In the genomic region with DNA sequence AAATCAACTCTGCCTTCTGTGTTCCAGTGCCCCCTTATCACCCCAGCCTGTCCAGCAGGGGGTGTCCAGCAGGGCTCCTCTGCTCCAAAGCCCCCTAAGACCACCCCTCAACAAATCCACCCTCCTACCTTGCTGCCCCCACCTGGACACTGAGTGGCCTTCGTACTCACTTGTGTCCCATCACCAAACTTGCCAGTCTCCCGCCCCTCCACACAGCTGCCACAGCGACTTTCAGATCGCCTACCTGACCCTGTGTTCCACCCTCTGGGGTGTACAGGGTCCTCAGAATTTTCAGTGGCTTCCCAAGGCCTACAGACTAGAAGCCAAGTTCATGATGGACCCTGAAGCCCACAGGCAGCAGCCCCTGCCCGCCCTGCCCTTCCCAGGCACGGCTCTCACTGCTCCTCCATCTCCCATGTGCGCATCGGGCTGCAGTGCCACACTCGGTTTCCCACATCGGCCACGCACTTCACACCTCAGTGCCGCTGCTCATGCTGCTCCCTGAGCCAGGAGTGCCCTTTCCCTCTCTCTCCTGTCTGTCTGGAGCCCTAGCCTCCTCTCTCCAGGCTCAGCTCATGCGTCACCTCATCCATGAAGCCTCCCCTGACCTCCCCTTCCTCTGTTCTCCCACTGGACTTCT, we compare ENCODE assay signal across 32 cellular contexts. TPM values are rescaled to one million over a fixed set of nuclear protein-coding genes. Genes with fewer than 3 reads are reported as not detected.
"Had no signal": no experiment of that assay in that cellular context is flagged by ENCODE, and none has a peak within 500 bp of the region (broad histone marks: within the 10 kb centered on the region; RNA-seq: fewer than 3 reads in every experiment).

No MANE protein-coding gene starts in this region.

- H3K27me3 ChIP-seq: right atrium auricular region had no signal

- H3K9me3 Mint-ChIP-seq: dendritic cell treated with granulocyte-macrophage colony-stimulating factor and Interleukin-4, amounts not matched to agents 40 ng/mL and 50 ng/mL, for 4 days; endodermal cell; natural killer cell; stimulated activated naive CD8-positive, alpha-beta T cell treated with anti-CD3 and anti-CD28 coated beads, Interleukin-15, amount 100 ng/mL, for 72 hours had no signal

- H3K4me1 Mint-ChIP-seq: natural killer cell had no signal

- H3K27ac Mint-ChIP-seq: dendritic cell treated with granulocyte-macrophage colony-stimulating factor and Interleukin-4, amounts not matched to agents 40 ng/mL and 50 ng/mL, for 4 days; endodermal cell; natural killer cell; stimulated activated naive CD8-positive, alpha-beta T cell treated with anti-CD3 and anti-CD28 coated beads, Interleukin-15, amount 100 ng/mL, for 72 hours had no signal

- H3K4me3 ChIP-seq: colonic mucosa, esophagus muscularis mucosa, heart right ventricle, lower lobe of right lung, prostate gland, right atrium auricular region, smooth muscle cell, suprapubic skin, transverse colon, upper lobe of right lung, uterus had no signal

- H3K27ac ChIP-seq: colonic mucosa, esophagus muscularis mucosa, heart right ventricle, lower lobe of right lung, prostate gland, right atrium auricular region, suprapubic skin, transverse colon, upper lobe of right lung, uterus had no signal

- H3K36me3 Mint-ChIP-seq: natural killer cell had no signal

- ATAC-seq: heart right ventricle; left ventricle myocardium superior; lower lobe of right lung; natural killer cell; sciatic nerve; stimulated activated naive CD8-positive, alpha-beta T cell treated with anti-CD3 and anti-CD28 coated beads, Interleukin-15, amount 100 ng/mL, for 72 hours; upper lobe of right lung had no signal

- H3K36me3 ChIP-seq: colonic mucosa, esophagus muscularis mucosa, heart right ventricle, lower lobe of right lung, prostate gland, right atrium auricular region, suprapubic skin, transverse colon, upper lobe of right lung, uterus had no signal

- H3K9me3 ChIP-seq: colonic mucosa, esophagus muscularis mucosa, heart right ventricle, lower lobe of right lung, prostate gland, right atrium auricular region, suprapubic skin, transverse colon, upper lobe of right lung, uterus had no signal

- DNase-seq: colonic mucosa; effector CD8-positive, alpha-beta T cell; endodermal cell; foreskin melanocyte; glutamatergic neuron; heart right ventricle; hippocampal formation; kidney glomerular epithelial cell; left ventricle myocardium superior; natural killer cell; stimulated activated CD4-positive, alpha-beta T cell treated with anti-CD3 and anti-CD28 coated beads, Interleukin-12 subunit alpha, Interleukin-12 subunit beta, amount 100 ng/mL, for 4 hours; stimulated activated CD4-positive, alpha-beta T cell treated with anti-CD3 and anti-CD28 coated beads, Interleukin-1b, Interleukin-23, amount 100 ng/mL, for 48 hours; stimulated activated CD4-positive, alpha-beta T cell treated with anti-CD3 and anti-CD28 coated beads, Interleukin-4, amount 100 ng/mL, for 1 hour; stimulated activated CD8-positive, alpha-beta memory T cell treated with anti-CD3 and anti-CD28 coated beads, Interleukin-4, amount 100 ng/mL, for 48 hours; stimulated activated naive CD4-positive, alpha-beta T cell; stimulated activated naive CD8-positive, alpha-beta T cell treated with anti-CD3 and anti-CD28 coated beads, Interleukin-15, amount 100 ng/mL, for 72 hours; transverse colon; uterus had no signal

- H3K4me3 Mint-ChIP-seq: dendritic cell treated with granulocyte-macrophage colony-stimulating factor and Interleukin-4, amounts not matched to agents 40 ng/mL and 50 ng/mL, for 4 days; endodermal cell; natural killer cell; stimulated activated naive CD8-positive, alpha-beta T cell treated with anti-CD3 and anti-CD28 coated beads, Interleukin-15, amount 100 ng/mL, for 72 hours had no signal

- H3K4me1 ChIP-seq: colonic mucosa had no signal

RNA-seq across cellular contexts. Expression of gene KCNH6, which starts 11.8 kb away (rescaled TPM):
- total RNA-seq: endothelial cell of umbilical vein, epithelial cell of proximal tubule, esophagus muscularis mucosa, fibroblast of lung, left ventricle myocardium superior, mesenteric fat pad, natural killer cell, osteocyte, right atrium auricular region, sciatic nerve, smooth muscle cell, suprapubic skin, upper lobe of right lung, uterus had no signal
